Comparison of ENCODE assay signal across 12 cellular contexts in genomic region chr11:35288817-35289541, GRCh38.
DNase-seq lines count a peak whose midpoint lies in the region; ATAC-seq and TF ChIP-seq lines count a peak whose summit lies in the region.
"Had no signal": no experiment of that assay in that cellular context is flagged by ENCODE, and none has a peak within 500 bp of the region (broad histone marks: within the 10 kb centered on the region; RNA-seq: fewer than 3 reads in every experiment).

No MANE protein-coding gene starts in this region.

- no peak for TF ChIP-seq POLR2A in gastroesophageal sphincter (IDR thresholded peaks at IDR 0.05)

- peak overlapping the region; percentile 27 for H3K4me3 Mint-ChIP-seq in T-helper 2 cell treated with Interferon-gamma antibody and Interleukin-4, amounts not matched to agents 5 μg/mL and 100 μg/mL, for 36 hours
- peak overlapping the region in 1 of 2 donors; percentile 60 for H3K4me3 Mint-ChIP-seq in stimulated activated naive B cell treated with anti-CD40 and anti-IgM and Interleukin-4, amounts not matched to agents 10 μg/mL and 1 μg/mL and 100 μg/mL, for 72 hours
- H3K4me3 Mint-ChIP-seq: neural progenitor cell had no signal

- H3K9me3 ChIP-seq in SK-N-SH (no peaks in the 10 kb centered on the region), gastroesophageal sphincter (no peaks in the 10 kb centered on the region)

- no peaks in the 10 kb centered on the region for H4K20me1 ChIP-seq in SK-N-SH (ENCODE audit: insufficient read depth)

- peaks cover 0 to 22% of the 10 kb centered on the region in 2 experiments; a peak in 3 of 4 replicates for H3K4me1 ChIP-seq in SK-N-SH (ENCODE audit: control insufficient read depth in 1 of 2, insufficient read depth in 2 of 2, low read depth in 1 of 2, low read length in 1 of 2)
- H3K4me1 ChIP-seq in gastroesophageal sphincter = no peaks in the 10 kb centered on the region
- H3K4me1 ChIP-seq: neural progenitor cell had no signal

- H3K27ac Mint-ChIP-seq in T-helper 2 cell treated with Interferon-gamma antibody and Interleukin-4, amounts not matched to agents 5 μg/mL and 100 μg/mL, for 36 hours = no peak overlapping the region
- H3K27ac Mint-ChIP-seq in stimulated activated naive B cell treated with anti-CD40 and anti-IgM and Interleukin-4, amounts not matched to agents 10 μg/mL and 1 μg/mL and 100 μg/mL, for 72 hours = peak overlapping the region; percentile 51
- H3K27ac Mint-ChIP-seq: neural progenitor cell had no signal

- TF ChIP-seq EP300 in SK-N-SH (IDR thresholded peaks at IDR 0.05; ENCODE audit: borderline replicate concordance in 1 of 2, low read depth in 1 of 2, low read length in 1 of 2) (peak in 1 of 2 experiments; percentile 85; a peak in 2 of 4 replicates), gastroesophageal sphincter (IDR thresholded peaks at IDR 0.05) (no peak)

- no peaks in the 10 kb centered on the region for H3K9me3 Mint-ChIP-seq in T-helper 2 cell treated with Interferon-gamma antibody and Interleukin-4, amounts not matched to agents 5 μg/mL and 100 μg/mL, for 36 hours
- H3K9me3 Mint-ChIP-seq in stimulated activated naive B cell treated with anti-CD40 and anti-IgM and Interleukin-4, amounts not matched to agents 10 μg/mL and 1 μg/mL and 100 μg/mL, for 72 hours = no peaks in the 10 kb centered on the region
- H3K9me3 Mint-ChIP-seq: neural progenitor cell had no signal

- H3K36me3 Mint-ChIP-seq in T-helper 2 cell treated with Interferon-gamma antibody and Interleukin-4, amounts not matched to agents 5 μg/mL and 100 μg/mL, for 36 hours (ENCODE audit: low read depth) = no peaks in the 10 kb centered on the region
- no peaks in the 10 kb centered on the region for H3K36me3 Mint-ChIP-seq in stimulated activated naive B cell treated with anti-CD40 and anti-IgM and Interleukin-4, amounts not matched to agents 10 μg/mL and 1 μg/mL and 100 μg/mL, for 72 hours
- H3K36me3 Mint-ChIP-seq: neural progenitor cell had no signal

- POLR2A ChIA-PET in SK-N-SH (lab: Yijun Ruan, JAX) = no interaction called here

- peak overlapping the region; percentile 69; the same call in 1 of the 2 replicates for H3K9ac ChIP-seq in SK-N-SH
- H3K9ac ChIP-seq: neural progenitor cell had no signal

- no peak for TF ChIP-seq RAD21 in SK-N-SH (IDR thresholded peaks at IDR 0.05; ENCODE audit: low read length)

- H3K4me1 Mint-ChIP-seq in T-helper 2 cell treated with Interferon-gamma antibody and Interleukin-4, amounts not matched to agents 5 μg/mL and 100 μg/mL, for 36 hours (ENCODE audit: low read depth) = peaks cover 29% of the 10 kb centered on the region
- H3K4me1 Mint-ChIP-seq in stimulated activated naive B cell treated with anti-CD40 and anti-IgM and Interleukin-4, amounts not matched to agents 10 μg/mL and 1 μg/mL and 100 μg/mL, for 72 hours = peaks cover 25 to 49% of the 10 kb centered on the region in 2 donors

- peak overlapping the region; percentile 59; the same call in 1 of the 2 replicates for H3K4me2 ChIP-seq in SK-N-SH
- H3K4me2 ChIP-seq: neural progenitor cell had no signal

- peak; percentile 79 to 86 for ATAC-seq in stimulated activated naive B cell treated with anti-CD40 and anti-IgM and Interleukin-4, amounts not matched to agents 10 μg/mL and 1 μg/mL and 100 μg/mL, for 72 hours (replicated peaks)
- no peak for ATAC-seq in gastroesophageal sphincter

- 37% methylated on average over 5 of the region's 5 CpGs for WGBS in SK-N-SH (ENCODE audit: low lambda C conversion rate)
- 27 to 57% methylated on average over 5 of the region's 5 CpGs for WGBS in gastroesophageal sphincter (ENCODE audit: low coverage in 1 of 2), 2 donors

- no peaks in the 10 kb centered on the region for H3K9me2 ChIP-seq in SK-N-SH

- peak overlapping the region; percentile 91 for H2AFZ ChIP-seq in SK-N-SH (ENCODE audit: low read depth)
- H2AFZ ChIP-seq: neural progenitor cell had no signal

- TF ChIP-seq CTCF in SK-N-SH (IDR thresholded peaks at IDR 0.05) (no peak), gastroesophageal sphincter (IDR thresholded peaks at IDR 0.05) (no peak)

- no peaks in the 10 kb centered on the region for H3K36me3 ChIP-seq in SK-N-SH (replicated peaks in 1 of 2; ENCODE audit: control insufficient read depth in 1 of 2, insufficient read depth in 2 of 2, low read length in 1 of 2)
- H3K36me3 ChIP-seq in gastroesophageal sphincter = no peaks in the 10 kb centered on the region
- H3K36me3 ChIP-seq: neural progenitor cell had no signal

- peaks cover 3% of the 10 kb centered on the region for H3K27me3 Mint-ChIP-seq in T-helper 2 cell treated with Interferon-gamma antibody and Interleukin-4, amounts not matched to agents 5 μg/mL and 100 μg/mL, for 36 hours (ENCODE audit: low read depth)
- no peaks in the 10 kb centered on the region for H3K27me3 Mint-ChIP-seq in stimulated activated naive B cell treated with anti-CD40 and anti-IgM and Interleukin-4, amounts not matched to agents 10 μg/mL and 1 μg/mL and 100 μg/mL, for 72 hours

- H3K27me3 ChIP-seq in SK-N-SH (ENCODE audit: insufficient read depth) (no peaks in the 10 kb centered on the region), gastroesophageal sphincter (no peaks in the 10 kb centered on the region)
- H3K27me3 ChIP-seq: neural progenitor cell had no signal

- no peaks in the 10 kb centered on the region for H3K79me2 ChIP-seq in SK-N-SH (ENCODE audit: insufficient read depth)

- DNase-seq in T-helper 2 cell treated with Interferon-gamma antibody and Interleukin-4, amounts not matched to agents 5 μg/mL and 100 μg/mL, for 36 hours (ENCODE audit: low spot score) = peak; percentile 41
- no peak for DNase-seq in T-helper 2 cell
- DNase-seq in SK-N-SH = no peak
- DNase-seq in epidermal melanocyte (ENCODE audit: insufficient read length, low spot score) = peak; percentile 36
- DNase-seq in stimulated activated naive B cell treated with anti-CD40 and anti-IgM and Interleukin-4, amounts not matched to agents 10 μg/mL and 1 μg/mL and 100 μg/mL, for 72 hours = no peak
- no peak for DNase-seq in effector CD4-positive, alpha-beta T cell
- no peak for DNase-seq in NCI-H524 treated with DMSO at 0.1 percent for 48 hours (lab: John Stamatoyannopoulos, UW)
- DNase-seq: caudate nucleus; NCI-H1092; stimulated activated CD4-positive, alpha-beta T cell treated with anti-CD3 and anti-CD28 coated beads, Interleukin-4, amount 100 ng/mL, for 24 hours had no signal

- H3K27ac ChIP-seq in SK-N-SH (ENCODE audit: low read depth in 2 of 2, low read length in 1 of 2) (peak overlapping the region; percentile 77 to 94; a peak in 3 of 4 replicates), gastroesophageal sphincter (peak overlapping the region in 1 of 4 donors; percentile 24)
- H3K27ac ChIP-seq: neural progenitor cell had no signal

- peaks cover 21% of the 10 kb centered on the region for H3F3A ChIP-seq in SK-N-SH (replicated peaks; ENCODE audit: insufficient read depth)

- H3K4me3 ChIP-seq in SK-N-SH (ENCODE audit: low read depth in 2 of 2, low read length in 1 of 2) = 0 out of 4 replicates have a peak overlapping the region, but pooled peaks of 1 of the 2 experiments have one; percentile 2
- H3K4me3 ChIP-seq in gastroesophageal sphincter = no peak overlapping the region
- H3K4me3 ChIP-seq: neural progenitor cell had no signal

- CTCF ChIA-PET in SK-N-SH (lab: Yijun Ruan, JAX) = interaction anchor here (1.0 to 3.0 kb wide), 2 partner anchors 16 to 17 kb away, joined by 5 to 8 read pairs; no protein-coding TSS in a partner anchor

TF ChIP-seq in SK-N-SH, 30 proteins besides CTCF, POLR2A, EP300 and RAD21 (continues in another document):
- TF ChIP-seq GATA2 (CRISPR knock-in tag; IDR thresholded peaks at IDR 0.05) (no peak), EZH2phosphoT487 (IDR thresholded peaks at IDR 0.05; ENCODE audit: borderline replicate concordance, low read depth) (no peak), NFIC (IDR thresholded peaks at IDR 0.05; ENCODE audit: borderline replicate concordance) (peak; percentile 59; the same call in 1 of the 2 replicates), REST (IDR thresholded peaks at IDR 0.05; ENCODE audit: low read depth, low read length) (no peak), IRF3 (IDR thresholded peaks at IDR 0.05; ENCODE audit: low read depth, low read length) (no peak), YY1 (IDR thresholded peaks at IDR 0.05; ENCODE audit: low read depth) (peak; percentile 57; the same call in 1 of the 2 replicates), FOXJ3 (CRISPR knock-in tag; IDR thresholded peaks at IDR 0.05) (no peak), TCF12 (IDR thresholded peaks at IDR 0.05) (peak; percentile 91), CHD2 (IDR thresholded peaks at IDR 0.05; ENCODE audit: low read length, partially characterized antibody) (no peak)

Comparison
In these comparisons a context has a peak if more than half of its experiments do, and no peak if none do; other contexts are left out.
1. DNase-seq: peak in T-helper 2 cell treated with Interferon-gamma antibody and Interleukin-4, amounts not matched to agents 5 μg/mL and 100 μg/mL, for 36 hours (single experiment) and epidermal melanocyte (single experiment); none in T-helper 2 cell (0 of 5), SK-N-SH (single experiment), stimulated activated naive B cell treated with anti-CD40 and anti-IgM and Interleukin-4, amounts not matched to agents 10 μg/mL and 1 μg/mL and 100 μg/mL, for 72 hours (single experiment), effector CD4-positive, alpha-beta T cell (single experiment) and NCI-H524 treated with DMSO at 0.1 percent for 48 hours (single experiment).